25 cellular contexts compared by ENCODE assay signal in genomic region chr10:12165992-12166775, GRCh38. TPM values are rescaled to one million over a fixed set of nuclear protein-coding genes. Genes with fewer than 3 reads are reported as not detected.
DNase-seq lines count a peak whose midpoint lies in the region; ATAC-seq, FAIRE-seq and TF ChIP-seq lines count a peak whose summit lies in the region.
"Had no signal": no experiment of that assay in that cellular context is flagged by ENCODE, and none has a peak within 500 bp of the region (broad histone marks: within the 10 kb centered on the region; RNA-seq: fewer than 3 reads in every experiment).

No MANE protein-coding gene starts in this region.

- CTCF ChIA-PET in activated CD4-positive, alpha-beta memory T cell treated with anti-CD3 and anti-CD28 coated beads for 36 hours (lab: Charles Lee), result no interaction called here
- CTCF ChIA-PET in activated CD4-positive, alpha-beta memory T cell treated with anti-CD3 and anti-CD28 coated beads, Interleukin-2, amount 10 ng/mL, durations not matched to agents 7 days and 5 days (lab: Charles Lee), result interaction anchor here (1.0 kb wide), 1 partner anchor 48 kb away, joined by 5 read pairs; no protein-coding TSS in a partner anchor

- POLR2A ChIA-PET in activated CD4-positive, alpha-beta memory T cell treated with anti-CD3 and anti-CD28 coated beads for 36 hours (lab: Charles Lee), result no interaction called here
- POLR2A ChIA-PET in activated CD4-positive, alpha-beta memory T cell treated with anti-CD3 and anti-CD28 coated beads, Interleukin-2, amount 10 ng/mL, durations not matched to agents 7 days and 5 days (lab: Charles Lee), result no interaction called here

- no peak for FAIRE-seq in H54 (lab: Jason Lieb, UNC)
- FAIRE-seq: frontal cortex had no signal

- no peak overlapping the region for H3K4me3 Mint-ChIP-seq in activated CD4-positive, alpha-beta memory T cell treated with anti-CD3 and anti-CD28 coated beads for 36 hours
- H3K4me3 Mint-ChIP-seq in activated CD4-positive, alpha-beta memory T cell treated with anti-CD3 and anti-CD28 coated beads, Interleukin-2, amount 10 ng/mL, durations not matched to agents 7 days and 5 days, result no peak overlapping the region
- no peak overlapping the region for H3K4me3 Mint-ChIP-seq in stimulated activated naive CD8-positive, alpha-beta T cell treated with anti-CD3 and anti-CD28 coated beads, Interleukin-15, amount 100 ng/mL, for 72 hours
- no peak overlapping the region for H3K4me3 Mint-ChIP-seq in nephron progenitor cell
- H3K4me3 Mint-ChIP-seq: activated CD8-positive, alpha-beta T cell treated with anti-CD3 and anti-CD28 coated beads for 36 hours; neural crest cell; T-helper 2 cell treated with Interferon-gamma antibody and Interleukin-4, amounts not matched to agents 5 μg/mL and 100 μg/mL, for 36 hours had no signal

- no peak for TF ChIP-seq CTCF in nephron progenitor cell (IDR thresholded peaks at IDR 0.05)

- ATAC-seq in stimulated activated naive CD8-positive, alpha-beta T cell treated with anti-CD3 and anti-CD28 coated beads, Interleukin-15, amount 100 ng/mL, for 72 hours, result no peak
- no peak for ATAC-seq in stimulated activated naive CD8-positive, alpha-beta T cell treated with anti-CD3 and anti-CD28 coated beads, Interleukin-15, Interleukin-2, amounts not matched to agents 100 U/mL and 50 U/mL, for 24 hours
- ATAC-seq in HG02885 (IDR thresholded peaks at IDR 0.05; ENCODE audit: poor library complexity, unreplicated experiment) (no peak), HG03159 (IDR thresholded peaks at IDR 0.05; ENCODE audit: unreplicated experiment) (no peak)
- ATAC-seq: activated CD8-positive, alpha-beta T cell treated with anti-CD3 and anti-CD28 coated beads for 36 hours; Right ventricle myocardium inferior had no signal

- no peaks in the 10 kb centered on the region for H3K9me3 Mint-ChIP-seq in activated CD4-positive, alpha-beta memory T cell treated with anti-CD3 and anti-CD28 coated beads for 36 hours
- H3K9me3 Mint-ChIP-seq in activated CD4-positive, alpha-beta memory T cell treated with anti-CD3 and anti-CD28 coated beads, Interleukin-2, amount 10 ng/mL, durations not matched to agents 7 days and 5 days, result no peaks in the 10 kb centered on the region
- H3K9me3 Mint-ChIP-seq in stimulated activated naive CD8-positive, alpha-beta T cell treated with anti-CD3 and anti-CD28 coated beads, Interleukin-15, amount 100 ng/mL, for 72 hours, result no peaks in the 10 kb centered on the region
- H3K9me3 Mint-ChIP-seq in nephron progenitor cell, result no peaks in the 10 kb centered on the region
- H3K9me3 Mint-ChIP-seq: activated CD8-positive, alpha-beta T cell treated with anti-CD3 and anti-CD28 coated beads for 36 hours; neural crest cell; T-helper 2 cell treated with Interferon-gamma antibody and Interleukin-4, amounts not matched to agents 5 μg/mL and 100 μg/mL, for 36 hours had no signal

- peak overlapping the region; percentile 35 for H3K27ac Mint-ChIP-seq in activated CD4-positive, alpha-beta memory T cell treated with anti-CD3 and anti-CD28 coated beads for 36 hours
- H3K27ac Mint-ChIP-seq in activated CD4-positive, alpha-beta memory T cell treated with anti-CD3 and anti-CD28 coated beads, Interleukin-2, amount 10 ng/mL, durations not matched to agents 7 days and 5 days, result no peak overlapping the region
- H3K27ac Mint-ChIP-seq in stimulated activated naive CD8-positive, alpha-beta T cell treated with anti-CD3 and anti-CD28 coated beads, Interleukin-15, amount 100 ng/mL, for 72 hours, result peak overlapping the region; percentile 37 to 48
- peak overlapping the region; percentile 92 for H3K27ac Mint-ChIP-seq in nephron progenitor cell
- H3K27ac Mint-ChIP-seq: activated CD8-positive, alpha-beta T cell treated with anti-CD3 and anti-CD28 coated beads for 36 hours; CD14-positive monocyte had no signal

- H3K4me1 Mint-ChIP-seq in activated CD4-positive, alpha-beta memory T cell treated with anti-CD3 and anti-CD28 coated beads for 36 hours (ENCODE audit: low read depth), result no peaks in the 10 kb centered on the region
- no peaks in the 10 kb centered on the region for H3K4me1 Mint-ChIP-seq in activated CD4-positive, alpha-beta memory T cell treated with anti-CD3 and anti-CD28 coated beads, Interleukin-2, amount 10 ng/mL, durations not matched to agents 7 days and 5 days
- H3K4me1 Mint-ChIP-seq in stimulated activated naive CD8-positive, alpha-beta T cell treated with anti-CD3 and anti-CD28 coated beads, Interleukin-15, amount 100 ng/mL, for 72 hours, result no peaks in the 10 kb centered on the region
- no peaks in the 10 kb centered on the region for H3K4me1 Mint-ChIP-seq in nephron progenitor cell
- H3K4me1 Mint-ChIP-seq: CD14-positive monocyte had no signal

- DNase-seq in activated CD4-positive, alpha-beta memory T cell treated with anti-CD3 and anti-CD28 coated beads for 36 hours, result no peak
- no peak for DNase-seq in activated CD4-positive, alpha-beta memory T cell treated with anti-CD3 and anti-CD28 coated beads, Interleukin-2, amount 10 ng/mL, durations not matched to agents 7 days and 5 days
- no peak for DNase-seq in stimulated activated naive CD8-positive, alpha-beta T cell treated with anti-CD3 and anti-CD28 coated beads, Interleukin-15, amount 100 ng/mL, for 72 hours
- DNase-seq in stimulated activated naive CD8-positive, alpha-beta T cell treated with anti-CD3 and anti-CD28 coated beads, Interleukin-15, Interleukin-2, amounts not matched to agents 100 U/mL and 50 U/mL, for 24 hours, result no peak
- no peak for DNase-seq in nephron progenitor cell
- no peak for DNase-seq in H54 (ENCODE audit: insufficient read length, low spot score)
- DNase-seq: activated CD4-positive, alpha-beta T cell treated with anti-CD3 and anti-CD28 coated beads for 1 hour; activated CD8-positive, alpha-beta T cell treated with anti-CD3 and anti-CD28 coated beads for 36 hours; activated gamma-delta T cell; Calu3; DMS79; esophagus squamous epithelium; HCEC 1CT; Karpas-422; NCI-H1417 treated with DMSO at 0.1 percent for 48 hours; NCI-H345; posterior cingulate gyrus; right cardiac atrium had no signal

- intact Hi-C loops in activated CD4-positive, alpha-beta memory T cell treated with anti-CD3 and anti-CD28 coated beads for 36 hours (cut with micrococcal nuclease), result no loop called here

- H3K36me3 Mint-ChIP-seq in activated CD4-positive, alpha-beta memory T cell treated with anti-CD3 and anti-CD28 coated beads for 36 hours, result peaks cover 52% of the 10 kb centered on the region
- peaks cover 64% of the 10 kb centered on the region for H3K36me3 Mint-ChIP-seq in activated CD4-positive, alpha-beta memory T cell treated with anti-CD3 and anti-CD28 coated beads, Interleukin-2, amount 10 ng/mL, durations not matched to agents 7 days and 5 days (ENCODE audit: low read depth)
- H3K36me3 Mint-ChIP-seq in nephron progenitor cell (ENCODE audit: low read depth), result peaks cover 53% of the 10 kb centered on the region

- TF ChIP-seq POLR2A in H54 (IDR thresholded peaks at IDR 0.05; ENCODE audit: low read depth, low read length), result no peak

- H3K27me3 Mint-ChIP-seq in activated CD4-positive, alpha-beta memory T cell treated with anti-CD3 and anti-CD28 coated beads for 36 hours, result no peaks in the 10 kb centered on the region
- H3K27me3 Mint-ChIP-seq in activated CD4-positive, alpha-beta memory T cell treated with anti-CD3 and anti-CD28 coated beads, Interleukin-2, amount 10 ng/mL, durations not matched to agents 7 days and 5 days, result no peaks in the 10 kb centered on the region
- H3K27me3 Mint-ChIP-seq in stimulated activated naive CD8-positive, alpha-beta T cell treated with anti-CD3 and anti-CD28 coated beads, Interleukin-15, amount 100 ng/mL, for 72 hours, result no peaks in the 10 kb centered on the region
- no peaks in the 10 kb centered on the region for H3K27me3 Mint-ChIP-seq in nephron progenitor cell (ENCODE audit: low read depth, poor library complexity)
- H3K27me3 Mint-ChIP-seq: activated CD8-positive, alpha-beta T cell treated with anti-CD3 and anti-CD28 coated beads for 36 hours had no signal

RNA-seq across cellular contexts. Expression of gene NUDT5, which starts 29.5 kb away (rescaled TPM):
- 100 to 1,000 TPM; 115 to 118 TPM for total RNA-seq in activated CD4-positive, alpha-beta memory T cell treated with anti-CD3 and anti-CD28 coated beads for 36 hours
- 10 to 100 TPM; 91.6 to 91.7 TPM for total RNA-seq in activated CD4-positive, alpha-beta memory T cell treated with anti-CD3 and anti-CD28 coated beads, Interleukin-2, amount 10 ng/mL, durations not matched to agents 7 days and 5 days

RNA-seq across cellular contexts. Expression of gene CDC123, which starts 29.8 kb away (rescaled TPM):
- 100 to 1,000 TPM; 134 TPM for total RNA-seq in activated CD4-positive, alpha-beta memory T cell treated with anti-CD3 and anti-CD28 coated beads for 36 hours
- total RNA-seq in activated CD4-positive, alpha-beta memory T cell treated with anti-CD3 and anti-CD28 coated beads, Interleukin-2, amount 10 ng/mL, durations not matched to agents 7 days and 5 days, result 10 to 100 TPM; 89.5 to 95.1 TPM

RNA-seq across cellular contexts. Expression of gene SEC61A2, which starts 36.7 kb away (rescaled TPM):
- 10 to 100 TPM; 14.4 to 14.6 TPM for total RNA-seq in activated CD4-positive, alpha-beta memory T cell treated with anti-CD3 and anti-CD28 coated beads for 36 hours
- 10 to 100 TPM; 11.7 to 12.8 TPM for total RNA-seq in activated CD4-positive, alpha-beta memory T cell treated with anti-CD3 and anti-CD28 coated beads, Interleukin-2, amount 10 ng/mL, durations not matched to agents 7 days and 5 days
